In genomic region chr5:140710899-140711552, GRCh38 we compare ENCODE assay signal across 8 cellular contexts. TPM values are rescaled to one million over a fixed set of nuclear protein-coding genes. Genes with fewer than 3 reads are reported as not detected.
DNase-seq lines count a peak whose midpoint lies in the region.

No MANE protein-coding gene starts in this region.

- peak overlapping the region; percentile 95 for H3K4me3 Mint-ChIP-seq in activated naive CD4-positive, alpha-beta T cell treated with anti-CD3 and anti-CD28 coated beads, Interleukin-2, amount 50 U/mL, for 24 hours

- H3K27me3 ChIP-seq in HAP-1 (ENCODE audit: low read depth): no peaks in the 10 kb centered on the region

- peaks cover 9% of the 10 kb centered on the region for H3K36me3 ChIP-seq in HAP-1 (replicated peaks)

- no peaks in the 10 kb centered on the region for H3K9me3 ChIP-seq in HAP-1

- H3K27me3 Mint-ChIP-seq in activated naive CD4-positive, alpha-beta T cell treated with anti-CD3 and anti-CD28 coated beads, Interleukin-2, amount 50 U/mL, for 24 hours: no peaks in the 10 kb centered on the region

- H3K36me3 Mint-ChIP-seq in activated naive CD4-positive, alpha-beta T cell treated with anti-CD3 and anti-CD28 coated beads, Interleukin-2, amount 50 U/mL, for 24 hours: peaks cover 4% of the 10 kb centered on the region

- H3K4me3 ChIP-seq in HAP-1: peak overlapping the region; percentile 44

- peaks cover 3% of the 10 kb centered on the region for H3K4me1 ChIP-seq in HAP-1

- H3K4me1 Mint-ChIP-seq in activated naive CD4-positive, alpha-beta T cell treated with anti-CD3 and anti-CD28 coated beads, Interleukin-2, amount 50 U/mL, for 24 hours: peaks cover 30% of the 10 kb centered on the region

- DNase-seq in EL (peak; percentile 99), HAP-1 (ENCODE audit: low spot score in 2 of 2) (peak; percentile 94 to 95), M059J (ENCODE audit: low read depth) (peak; percentile 98), SK-MEL-5 (ENCODE audit: low read depth, low spot score) (peak; percentile 97), glomerular endothelial cell (ENCODE audit: extremely low read depth, low read depth, low spot score) (peak; percentile 99), nucleus accumbens (lab: John Stamatoyannopoulos, UW) (peak in 52 of 56 donors; percentile 8 to 94 (median 50)), superior temporal gyrus (ENCODE audit: extremely low spot score) (peak; percentile 71)

- in situ Hi-C loops in HAP-1 (cut with MboI; ENCODE audit: low sequenced_read_pairs): no loop called here
- in situ Hi-C loops in SK-MEL-5 (cut with HindIII; ENCODE audit: low pct_unique_long_range_greater_than_20kb, low sequenced_read_pairs): no loop called here

- no peaks in the 10 kb centered on the region for H3K9me3 Mint-ChIP-seq in activated naive CD4-positive, alpha-beta T cell treated with anti-CD3 and anti-CD28 coated beads, Interleukin-2, amount 50 U/mL, for 24 hours

- peak overlapping the region; percentile 99 for H3K27ac Mint-ChIP-seq in activated naive CD4-positive, alpha-beta T cell treated with anti-CD3 and anti-CD28 coated beads, Interleukin-2, amount 50 U/mL, for 24 hours

RNA-seq across cellular contexts. Expression of gene ZMAT2, which starts 10.8 kb away (rescaled TPM):
- 68.0 and 71.3 TPM in 2 replicates for total RNA-seq in M059J (2014; rRNA removed; shearing (Covaris generic))
- total RNA-seq in SK-MEL-5 (2014; rRNA removed; shearing (Covaris generic)): 53.4 and 58.9 TPM in 2 replicates
- polyA plus RNA-seq in SK-MEL-5 (2015; cell fraction: cytosol; rRNA removed): 43.4 and 46.8 TPM in 2 replicates
- 25.5 and 69.8 TPM in 2 replicates for polyA plus RNA-seq in SK-MEL-5 (2015; cell fraction: nucleus; rRNA removed)
- 21.1 and 24.3 TPM in 2 replicates for total RNA-seq in glomerular endothelial cell

RNA-seq across cellular contexts. Expression of gene HARS2, which starts 19.8 kb away (rescaled TPM):
- 29.6 and 36.7 TPM in 2 replicates for total RNA-seq in M059J (2014; rRNA removed; shearing (Covaris generic))
- 38.9 and 39.8 TPM in 2 replicates for total RNA-seq in SK-MEL-5 (2014; rRNA removed; shearing (Covaris generic))
- polyA plus RNA-seq in SK-MEL-5 (2015; cell fraction: cytosol; rRNA removed): 34.6 and 40.6 TPM in 2 replicates
- polyA plus RNA-seq in SK-MEL-5 (2015; cell fraction: nucleus; rRNA removed): 114 and 138 TPM in 2 replicates
- 28.4 and 32.1 TPM in 2 replicates for total RNA-seq in glomerular endothelial cell

RNA-seq across cellular contexts. Expression of gene HARS1, which starts 19.9 kb away (rescaled TPM):
- 36.8 and 58.1 TPM in 2 replicates for total RNA-seq in M059J (2014; rRNA removed; shearing (Covaris generic))
- 58.6 and 67.8 TPM in 2 replicates for total RNA-seq in SK-MEL-5 (2014; rRNA removed; shearing (Covaris generic))
- polyA plus RNA-seq in SK-MEL-5 (2015; cell fraction: cytosol; rRNA removed): 48.9 and 54.2 TPM in 2 replicates
- 93.7 and 108 TPM in 2 replicates for polyA plus RNA-seq in SK-MEL-5 (2015; cell fraction: nucleus; rRNA removed)
- 76.7 and 101 TPM in 2 replicates for total RNA-seq in glomerular endothelial cell

RNA-seq across cellular contexts. Expression of gene DND1, which starts 37.6 kb away (rescaled TPM):
- 0.44 TPM in 1 of 2 replicates, not detected in the other for total RNA-seq in M059J (2014; rRNA removed; shearing (Covaris generic))
- total RNA-seq in SK-MEL-5 (2014; rRNA removed; shearing (Covaris generic)): 0.26 and 0.75 TPM in 2 replicates
- 0.54 and 0.60 TPM in 2 replicates for polyA plus RNA-seq in SK-MEL-5 (2015; cell fraction: cytosol; rRNA removed)
- 10.8 and 14.6 TPM in 2 replicates for polyA plus RNA-seq in SK-MEL-5 (2015; cell fraction: nucleus; rRNA removed)
- 0.29 and 1.1 TPM in 2 replicates for total RNA-seq in glomerular endothelial cell

RNA-seq across cellular contexts. Expression of gene WDR55, which starts 46.3 kb away (rescaled TPM):
- total RNA-seq in M059J (2014; rRNA removed; shearing (Covaris generic)): 11.7 and 26.5 TPM in 2 replicates
- total RNA-seq in SK-MEL-5 (2014; rRNA removed; shearing (Covaris generic)): 27.6 and 29.2 TPM in 2 replicates
- 38.7 and 41.6 TPM in 2 replicates for polyA plus RNA-seq in SK-MEL-5 (2015; cell fraction: cytosol; rRNA removed)
- polyA plus RNA-seq in SK-MEL-5 (2015; cell fraction: nucleus; rRNA removed): 68.8 and 70.6 TPM in 2 replicates
- 20.5 and 21.3 TPM in 2 replicates for total RNA-seq in glomerular endothelial cell

Comparison
In these comparisons a context has a peak if more than half of its experiments do, and no peak if none do; other contexts are left out.
1. Peak in every context shown above with its lines: DNase-seq and H3K4me3 ChIP-seq.